15 cellular contexts compared by ENCODE assay signal in genomic region chr4:147853706-147854105, GRCh38.
DNase-seq lines count a peak whose midpoint lies in the region; ATAC-seq, FAIRE-seq and TF ChIP-seq lines count a peak whose summit lies in the region.
"Had no signal": no experiment of that assay in that cellular context is flagged by ENCODE, and none has a peak within 500 bp of the region (broad histone marks: within the 10 kb centered on the region; RNA-seq: fewer than 3 reads in every experiment).

No MANE protein-coding gene starts in this region.

- TF ChIP-seq CTCF in uterus (IDR thresholded peaks at IDR 0.05) = no peak
- TF ChIP-seq CTCF in BE2C (IDR thresholded peaks at IDR 0.05; ENCODE audit: low read depth, low read length) = no peak

- no peak for TF ChIP-seq POLR2A in uterus (IDR thresholded peaks at IDR 0.05)

- peak; percentile 54 for ATAC-seq in left ventricle myocardium superior
- ATAC-seq: HCT116, right lobe of liver had no signal

- intact Hi-C loops in dendritic cell treated with granulocyte-macrophage colony-stimulating factor and Interleukin-4, amounts not matched to agents 40 ng/mL and 50 ng/mL, for 4 days (cut with micrococcal nuclease) = no loop called here
- intact Hi-C loops in left ventricle myocardium superior (cut with micrococcal nuclease) (no loop called here), uterus (cut with DNase I; ENCODE audit: low total_unique reads) (no loop called here)

- peak; percentile 57 for FAIRE-seq in GM19239 (lab: Jason Lieb, UNC)
- FAIRE-seq: colon had no signal

- peaks cover 5 to 7% of the 10 kb centered on the region in 2 donors for H3K4me1 ChIP-seq in uterus
- H3K4me1 ChIP-seq in BE2C = peaks cover 15% of the 10 kb centered on the region
- H3K4me1 ChIP-seq: right lobe of liver had no signal

- H3K36me3 ChIP-seq in uterus (no peaks in the 10 kb centered on the region), BE2C (peaks cover 9% of the 10 kb centered on the region)

- CTCF ChIA-PET in activated CD4-positive, alpha-beta T cell treated with anti-CD3 and anti-CD28 coated beads, Interleukin-2, amount 10 ng/mL, durations not matched to agents 7 days and 5 days (lab: Charles Lee) = interaction anchor here (0.7 kb wide), 1 partner anchor 13 kb away, joined by 3 read pairs; no protein-coding TSS in a partner anchor

- H3K4me1 Mint-ChIP-seq in dendritic cell treated with granulocyte-macrophage colony-stimulating factor and Interleukin-4, amounts not matched to agents 40 ng/mL and 50 ng/mL, for 4 days (ENCODE audit: low read depth) = peaks cover 35% of the 10 kb centered on the region
- no peaks in the 10 kb centered on the region for H3K4me1 Mint-ChIP-seq in activated CD4-positive, alpha-beta T cell treated with anti-CD3 and anti-CD28 coated beads, Interleukin-2, amount 10 ng/mL, durations not matched to agents 7 days and 5 days
- H3K4me1 Mint-ChIP-seq: activated CD4-positive, alpha-beta T cell treated with anti-CD3 and anti-CD28 coated beads, Interleukin-2, amount 10 ng/mL, durations not matched to agents 24 days and 14 days had no signal

- no peaks in the 10 kb centered on the region for H3K9me3 Mint-ChIP-seq in dendritic cell treated with granulocyte-macrophage colony-stimulating factor and Interleukin-4, amounts not matched to agents 40 ng/mL and 50 ng/mL, for 4 days
- H3K9me3 Mint-ChIP-seq in activated CD4-positive, alpha-beta T cell treated with anti-CD3 and anti-CD28 coated beads, Interleukin-2, amount 10 ng/mL, durations not matched to agents 7 days and 5 days = no peaks in the 10 kb centered on the region
- H3K9me3 Mint-ChIP-seq: activated CD4-positive, alpha-beta T cell treated with anti-CD3 and anti-CD28 coated beads, Interleukin-2, amount 10 ng/mL, durations not matched to agents 24 days and 14 days had no signal

- H3K4me3 ChIP-seq in uterus = no peak overlapping the region
- H3K4me3 ChIP-seq in BE2C (ENCODE audit: low read depth, low read length) = no peak overlapping the region
- H3K4me3 ChIP-seq: right lobe of liver had no signal

- peak overlapping the region; percentile 75 for H3K27ac Mint-ChIP-seq in dendritic cell treated with granulocyte-macrophage colony-stimulating factor and Interleukin-4, amounts not matched to agents 40 ng/mL and 50 ng/mL, for 4 days
- no peak overlapping the region for H3K27ac Mint-ChIP-seq in activated CD4-positive, alpha-beta T cell treated with anti-CD3 and anti-CD28 coated beads, Interleukin-2, amount 10 ng/mL, durations not matched to agents 7 days and 5 days
- H3K27ac Mint-ChIP-seq: activated CD4-positive, alpha-beta T cell treated with anti-CD3 and anti-CD28 coated beads, Interleukin-2, amount 10 ng/mL, durations not matched to agents 24 days and 14 days had no signal

- H3K9me3 ChIP-seq in uterus (no peaks in the 10 kb centered on the region), BE2C (no peaks in the 10 kb centered on the region)
- H3K9me3 ChIP-seq: right lobe of liver had no signal

- POLR2A ChIA-PET in activated CD4-positive, alpha-beta T cell treated with anti-CD3 and anti-CD28 coated beads, Interleukin-2, amount 10 ng/mL, durations not matched to agents 7 days and 5 days (lab: Charles Lee) = no interaction called here

- H3K36me3 Mint-ChIP-seq in dendritic cell treated with granulocyte-macrophage colony-stimulating factor and Interleukin-4, amounts not matched to agents 40 ng/mL and 50 ng/mL, for 4 days (ENCODE audit: low read depth) = peaks cover 50% of the 10 kb centered on the region
- H3K36me3 Mint-ChIP-seq in activated CD4-positive, alpha-beta T cell treated with anti-CD3 and anti-CD28 coated beads, Interleukin-2, amount 10 ng/mL, durations not matched to agents 7 days and 5 days (ENCODE audit: low read depth) = peaks cover 7% of the 10 kb centered on the region

- no peak overlapping the region for H3K4me3 Mint-ChIP-seq in dendritic cell treated with granulocyte-macrophage colony-stimulating factor and Interleukin-4, amounts not matched to agents 40 ng/mL and 50 ng/mL, for 4 days
- H3K4me3 Mint-ChIP-seq in activated CD4-positive, alpha-beta T cell treated with anti-CD3 and anti-CD28 coated beads, Interleukin-2, amount 10 ng/mL, durations not matched to agents 7 days and 5 days = no peak overlapping the region
- H3K4me3 Mint-ChIP-seq: activated CD4-positive, alpha-beta T cell treated with anti-CD3 and anti-CD28 coated beads, Interleukin-2, amount 10 ng/mL, durations not matched to agents 24 days and 14 days had no signal

- H3K27ac ChIP-seq in uterus = peak overlapping the region; percentile 47 to 75
- H3K27ac ChIP-seq: right lobe of liver had no signal

- H3K27me3 ChIP-seq in uterus = no peaks in the 10 kb centered on the region
- no peaks in the 10 kb centered on the region for H3K27me3 ChIP-seq in BE2C
- H3K27me3 ChIP-seq: right lobe of liver had no signal

- DNase-seq in GM19239 (ENCODE audit: insufficient read length, low spot score) (no peak), left ventricle myocardium superior (no peak), uterus (no peak), BE2C (no peak), globus pallidus (ENCODE audit: low spot score) (no peak)
- DNase-seq in activated CD4-positive, alpha-beta T cell treated with anti-CD3 and anti-CD28 coated beads, Interleukin-2, amount 10 ng/mL, durations not matched to agents 7 days and 5 days = no peak
- DNase-seq: activated CD4-positive, alpha-beta T cell treated with anti-CD3 and anti-CD28 coated beads, Interleukin-2, amount 10 ng/mL, durations not matched to agents 24 days and 14 days; activated naive CD4-positive, alpha-beta T cell treated with Interleukin-2 at 50 U/mL for 16 hours; C1 segment of cervical spinal cord; NCI-H1694 treated with DMSO at 0.1 percent for 48 hours; NCI-H226; right lobe of liver had no signal

- H3K27me3 Mint-ChIP-seq in dendritic cell treated with granulocyte-macrophage colony-stimulating factor and Interleukin-4, amounts not matched to agents 40 ng/mL and 50 ng/mL, for 4 days = no peaks in the 10 kb centered on the region
- H3K27me3 Mint-ChIP-seq in activated CD4-positive, alpha-beta T cell treated with anti-CD3 and anti-CD28 coated beads, Interleukin-2, amount 10 ng/mL, durations not matched to agents 7 days and 5 days = peaks cover 1% of the 10 kb centered on the region
